20 cellular contexts compared by ENCODE assay signal in the genomic region with DNA sequence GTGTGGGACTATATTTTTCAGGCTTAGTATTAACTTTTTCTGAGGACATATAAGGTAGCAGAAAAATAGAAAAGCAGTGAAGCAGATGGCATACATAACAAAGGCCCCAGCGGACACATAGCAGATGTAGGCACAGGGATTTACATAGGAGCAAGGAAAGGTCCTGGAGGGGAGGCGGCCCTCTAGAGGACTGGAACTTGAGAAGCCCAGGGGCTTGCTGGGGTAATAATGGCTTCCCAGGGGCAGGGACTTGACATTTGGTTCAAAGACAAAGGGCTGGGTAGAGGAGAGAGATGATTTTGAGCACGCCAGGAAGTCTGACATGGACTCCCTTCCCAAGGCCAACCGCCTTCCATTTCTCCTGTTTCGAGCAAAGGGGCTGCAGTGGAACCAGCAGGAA. TPM values are rescaled to one million over a fixed set of nuclear protein-coding genes. Genes with fewer than 3 reads are reported as not detected.
DNase-seq lines count a peak whose midpoint lies in the region; ATAC-seq and TF ChIP-seq lines count a peak whose summit lies in the region.
"Had no signal": no experiment of that assay in that cellular context is flagged by ENCODE, and none has a peak within 500 bp of the region (broad histone marks: within the 10 kb centered on the region; RNA-seq: fewer than 3 reads in every experiment).

No MANE protein-coding gene starts in this region.

- DNase-seq in NCI-H82 (lab: John Stamatoyannopoulos, UW) (peak; percentile 77), NCI-H82 treated with DMSO at 0.1 percent for 48 hours (lab: John Stamatoyannopoulos, UW; ENCODE audit: unreplicated experiment) (no peak), SJSA1 (ENCODE audit: low read depth in 1 of 2, low spot score in 2 of 2) (no peak), RWPE1 (ENCODE audit: low spot score) (no peak), left lobe of liver (ENCODE audit: low spot score) (no peak)
- no peak for DNase-seq in activated T-helper 2 cell treated with anti-CD3 and anti-CD28 coated beads, Interferon-gamma antibody, Interleukin-2, Interleukin-4, amounts not matched to agents 10 μg/mL and 5 μg/mL and 100 μg/mL, durations not matched to agents 14 hours and 24 hours and 36 hours (ENCODE audit: low spot score)
- DNase-seq: CD8-positive, alpha-beta T cell; DND-41; GF-D8; NCI-H1105 treated with DMSO at 0.1 percent for 48 hours; NCI-H1930; NCI-H526; NK-92 treated with Interleukin-12 subunit alpha and Interleukin-12 subunit beta, amount 100 ng/mL, for 24 hours; RPMI8226 had no signal

- H3K4me3 Mint-ChIP-seq in activated T-helper 2 cell treated with anti-CD3 and anti-CD28 coated beads, Interferon-gamma antibody, Interleukin-2, Interleukin-4, amounts not matched to agents 10 μg/mL and 5 μg/mL and 100 μg/mL, durations not matched to agents 14 hours and 24 hours and 36 hours (ENCODE audit: low read depth), result no peak overlapping the region
- H3K4me3 Mint-ChIP-seq: CD8-positive, alpha-beta T cell; IgD-negative memory B cell had no signal

- H3K36me3 Mint-ChIP-seq in activated T-helper 2 cell treated with anti-CD3 and anti-CD28 coated beads, Interferon-gamma antibody, Interleukin-2, Interleukin-4, amounts not matched to agents 10 μg/mL and 5 μg/mL and 100 μg/mL, durations not matched to agents 14 hours and 24 hours and 36 hours (ENCODE audit: low read depth), result no peaks in the 10 kb centered on the region
- H3K36me3 Mint-ChIP-seq: CD8-positive, alpha-beta T cell; IgD-negative memory B cell had no signal

- no peak overlapping the region for H3K27ac Mint-ChIP-seq in activated T-helper 2 cell treated with anti-CD3 and anti-CD28 coated beads, Interferon-gamma antibody, Interleukin-2, Interleukin-4, amounts not matched to agents 10 μg/mL and 5 μg/mL and 100 μg/mL, durations not matched to agents 14 hours and 24 hours and 36 hours
- H3K27ac Mint-ChIP-seq: CD8-positive, alpha-beta T cell; IgD-negative memory B cell had no signal

- H3K4me3 ChIP-seq in SJSA1, result no peak overlapping the region
- H3K4me3 ChIP-seq in iPS-20b (ENCODE audit: low read length), result no peak overlapping the region
- H3K4me3 ChIP-seq: BLaER1 had no signal

- H3K27ac ChIP-seq in SJSA1, result peak overlapping the region; percentile 82
- H3K27ac ChIP-seq in iPS-20b (ENCODE audit: low read length), result no peak overlapping the region
- no peak overlapping the region for H3K27ac ChIP-seq in RWPE1
- H3K27ac ChIP-seq: BLaER1 had no signal

- no peaks in the 10 kb centered on the region for H3K9me3 ChIP-seq in SJSA1 (replicated peaks)
- no peaks in the 10 kb centered on the region for H3K9me3 ChIP-seq in iPS-20b (ENCODE audit: insufficient read depth, low read depth, low read length)
- H3K9me3 ChIP-seq: BLaER1 had no signal

- TF ChIP-seq CTCF in RWPE1 (conservative IDR thresholded peaks at IDR 0.05; ENCODE audit: low read depth), result no peak

- H3K4me1 ChIP-seq in SJSA1 (replicated peaks) (peaks cover 24% of the 10 kb centered on the region), iPS-20b (ENCODE audit: insufficient read depth, low read length) (peaks cover 11% of the 10 kb centered on the region; the same call in 1 of the 2 replicates)
- H3K4me1 ChIP-seq: BLaER1 had no signal

- peaks cover 41% of the 10 kb centered on the region for H3K27me3 Mint-ChIP-seq in activated T-helper 2 cell treated with anti-CD3 and anti-CD28 coated beads, Interferon-gamma antibody, Interleukin-2, Interleukin-4, amounts not matched to agents 10 μg/mL and 5 μg/mL and 100 μg/mL, durations not matched to agents 14 hours and 24 hours and 36 hours (ENCODE audit: low read depth)

- H3K36me3 ChIP-seq in SJSA1 (no peaks in the 10 kb centered on the region), iPS-20b (ENCODE audit: insufficient read depth, low read depth, low read length) (no peaks in the 10 kb centered on the region)
- H3K36me3 ChIP-seq: BLaER1 had no signal

- POLR2A ChIA-PET in RWPE1 (lab: Yijun Ruan, JAX; ENCODE audit: low non-redundant PET), result no interaction called here

- CTCF ChIA-PET in RWPE1 (lab: Yijun Ruan, JAX), result no interaction called here

- H3K27me3 ChIP-seq in SJSA1 (replicated peaks) (no peaks in the 10 kb centered on the region), iPS-20b (ENCODE audit: insufficient read depth, low read length) (peaks cover 19% of the 10 kb centered on the region)

- H3K4me1 Mint-ChIP-seq in activated T-helper 2 cell treated with anti-CD3 and anti-CD28 coated beads, Interferon-gamma antibody, Interleukin-2, Interleukin-4, amounts not matched to agents 10 μg/mL and 5 μg/mL and 100 μg/mL, durations not matched to agents 14 hours and 24 hours and 36 hours (ENCODE audit: low read depth), result no peaks in the 10 kb centered on the region
- H3K4me1 Mint-ChIP-seq: IgD-negative memory B cell had no signal

- H3K9me3 Mint-ChIP-seq in activated T-helper 2 cell treated with anti-CD3 and anti-CD28 coated beads, Interferon-gamma antibody, Interleukin-2, Interleukin-4, amounts not matched to agents 10 μg/mL and 5 μg/mL and 100 μg/mL, durations not matched to agents 14 hours and 24 hours and 36 hours, result no peaks in the 10 kb centered on the region
- H3K9me3 Mint-ChIP-seq: CD8-positive, alpha-beta T cell; IgD-negative memory B cell had no signal

- ATAC-seq in HG03095 (IDR thresholded peaks at IDR 0.05; ENCODE audit: unreplicated experiment) (no peak), left lobe of liver (no peak)
- ATAC-seq: CD8-positive, alpha-beta T cell had no signal

- intact Hi-C loops in activated T-helper 2 cell treated with anti-CD3 and anti-CD28 coated beads, Interferon-gamma antibody, Interleukin-2, Interleukin-4, amounts not matched to agents 10 μg/mL and 5 μg/mL and 100 μg/mL, durations not matched to agents 14 hours and 24 hours and 36 hours (cut with micrococcal nuclease), result no loop called here

- peak overlapping the region; percentile 23; the same call in 1 of the 2 replicates for H3K9ac ChIP-seq in iPS-20b (ENCODE audit: low read depth, low read length)
- H3K9ac ChIP-seq: BLaER1 had no signal

RNA-seq across cellular contexts. Expression of a gene that starts 31.7 kb away (rescaled TPM):
- total RNA-seq in SJSA1 (2014; rRNA removed; shearing (Covaris generic)), result 105 and 123 TPM in 2 replicates
- 15.5 and 16.4 TPM in 2 replicates for total RNA-seq in activated T-helper 2 cell treated with anti-CD3 and anti-CD28 coated beads, Interferon-gamma antibody, Interleukin-2, Interleukin-4, amounts not matched to agents 10 μg/mL and 5 μg/mL and 100 μg/mL, durations not matched to agents 14 hours and 24 hours and 36 hours
- total RNA-seq in left lobe of liver, result 18.9 TPM

RNA-seq across cellular contexts. Expression of a gene that starts 59.6 kb away (rescaled TPM):
- 0.03 and 0.81 TPM in 2 replicates for total RNA-seq in SJSA1 (2014; rRNA removed; shearing (Covaris generic))
- not detected in 2 replicates for total RNA-seq in activated T-helper 2 cell treated with anti-CD3 and anti-CD28 coated beads, Interferon-gamma antibody, Interleukin-2, Interleukin-4, amounts not matched to agents 10 μg/mL and 5 μg/mL and 100 μg/mL, durations not matched to agents 14 hours and 24 hours and 36 hours
- not detected for total RNA-seq in left lobe of liver
- total RNA-seq: CD8-positive, alpha-beta T cell; HT-29; LHCN-M2 had no signal
